ENCODE assay signal across 10 cellular contexts in the genomic region with DNA sequence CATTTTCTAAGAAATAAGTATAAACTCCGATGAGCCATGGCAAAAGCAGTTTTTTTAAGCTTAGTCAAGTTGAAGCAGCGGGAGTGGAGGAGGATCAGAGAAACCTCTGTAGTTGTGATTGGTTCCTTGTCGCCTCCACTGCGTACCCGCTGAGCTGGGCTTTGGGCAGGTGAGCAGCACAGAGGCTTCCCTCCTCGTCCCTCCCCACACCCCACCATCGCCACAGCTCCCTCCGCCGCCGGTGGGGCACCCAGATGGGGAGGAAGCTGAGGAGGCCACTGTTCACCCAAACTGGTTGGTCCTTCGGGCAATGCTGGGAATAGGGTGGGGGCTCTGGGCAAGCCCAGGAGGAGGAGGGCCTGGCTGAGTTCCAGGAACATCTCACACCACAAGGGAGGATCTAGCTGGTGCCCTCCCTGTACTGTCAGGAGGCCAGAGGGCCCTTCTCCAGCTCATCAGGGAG. TPM values are rescaled to one million over a fixed set of nuclear protein-coding genes. Genes with fewer than 3 reads are reported as not detected.
DNase-seq lines count a peak whose midpoint lies in the region; TF ChIP-seq lines count a peak whose summit lies in the region.
"Had no signal": no experiment of that assay in that cellular context is flagged by ENCODE, and none has a peak within 500 bp of the region (broad histone marks: within the 10 kb centered on the region; RNA-seq: fewer than 3 reads in every experiment).

No MANE protein-coding gene starts in this region.

- no peak for TF ChIP-seq CTCF in A673 (conservative IDR thresholded peaks at IDR 0.05; ENCODE audit: low read depth, low read length)

- H3K9me3 ChIP-seq in A673 (ENCODE audit: low read depth, low read length, poor library complexity, severe bottlenecking) (no peaks in the 10 kb centered on the region), SJCRH30 (replicated peaks) (no peaks in the 10 kb centered on the region)

- intact Hi-C loops in A673 (cut with micrococcal nuclease; ENCODE audit: unreplicated experiment), result no loop called here

- H3K27me3 ChIP-seq in A673 (replicated peaks; ENCODE audit: insufficient read depth, low read depth, low read length, poor library complexity) (no peaks in the 10 kb centered on the region), SJCRH30 (no peaks in the 10 kb centered on the region)

- no peaks in the 10 kb centered on the region for H3K4me1 ChIP-seq in A673 (ENCODE audit: insufficient read depth, low read length, poor library complexity, severe bottlenecking)
- H3K4me1 ChIP-seq in SJCRH30, result 0 out of 2 replicates have a peak, but pooled peaks cover 7% of the 10 kb centered on the region

- POLR2A ChIA-PET in A673 (lab: Charles Lee; ENCODE audit: low non-redundant PET), result no interaction called here

- BruUV-seq in A673 (replicated peaks; lab: Mats Ljungman, UMichigan), result no TSS peak

- no peak overlapping the region for H3K4me3 ChIP-seq in A673 (ENCODE audit: low read depth, low read length, poor library complexity, severe bottlenecking)
- H3K4me3 ChIP-seq in SJCRH30, result no peak overlapping the region

- CTCF ChIA-PET in A673 (lab: Charles Lee), result no interaction called here

- peak overlapping the region; percentile 63 for H3K27ac ChIP-seq in caudate nucleus (ENCODE audit: low read depth, low read length)
- peak overlapping the region; percentile 50 for H3K27ac ChIP-seq in temporal lobe (ENCODE audit: low read depth, low read length)
- no peak overlapping the region for H3K27ac ChIP-seq in A673 (ENCODE audit: low read depth, low read length, poor library complexity, severe bottlenecking)
- H3K27ac ChIP-seq in SJCRH30, result no peak overlapping the region

- H3K36me3 ChIP-seq in A673 (ENCODE audit: insufficient read depth, low read length, poor library complexity, severe bottlenecking), result peaks cover 12% of the 10 kb centered on the region
- H3K36me3 ChIP-seq in SJCRH30, result no peaks in the 10 kb centered on the region

- peak; percentile 52 for DNase-seq in NCI-H82 (lab: John Stamatoyannopoulos, UW)
- DNase-seq in NCI-H82 treated with DMSO at 0.1 percent for 48 hours (lab: John Stamatoyannopoulos, UW; ENCODE audit: unreplicated experiment), result no peak
- peak; percentile 91 for DNase-seq in NCI-H345 treated with DMSO at 0.1 percent for 48 hours (lab: John Stamatoyannopoulos, UW; ENCODE audit: unreplicated experiment)
- DNase-seq in caudate nucleus (lab: John Stamatoyannopoulos, UW), result peak in 1 of 61 donors; percentile 24
- no peak for DNase-seq in midbrain (lab: John Stamatoyannopoulos, UW)
- no peak for DNase-seq in A673 (ENCODE audit: low spot score)
- no peak for DNase-seq in SJCRH30
- DNase-seq: ACHN; activated T-cell treated with anti-CD3 and anti-CD28 coated beads, Interleukin-2, amount 50 U/mL, for 24 hours had no signal

RNA-seq across cellular contexts. Expression of a gene that starts 5.2 kb away (rescaled TPM):
- total RNA-seq in temporal lobe (23.1 TPM), A673 (2021) (166 and 167 TPM in 2 replicates)
- total RNA-seq in SJCRH30 (2014; rRNA removed; shearing (Covaris generic)), result 43.6 and 47.1 TPM in 2 replicates

RNA-seq across cellular contexts. Expression of a gene that starts 13.1 kb away (rescaled TPM):
- total RNA-seq in temporal lobe (6.1 TPM), A673 (2021) (46.1 and 47.9 TPM in 2 replicates)
- 7.4 and 7.9 TPM in 2 replicates for total RNA-seq in SJCRH30 (2014; rRNA removed; shearing (Covaris generic))

RNA-seq across cellular contexts. Expression of a gene that starts 31.0 kb away (rescaled TPM):
- total RNA-seq in temporal lobe, result 9.3 TPM
- total RNA-seq in A673 (2021), result 34.4 and 35.6 TPM in 2 replicates
- 10.3 and 13.5 TPM in 2 replicates for total RNA-seq in SJCRH30 (2014; rRNA removed; shearing (Covaris generic))

RNA-seq across cellular contexts. Expression of a gene that starts 31.5 kb away (rescaled TPM):
- total RNA-seq in temporal lobe (11.1 TPM), A673 (2021) (0.46 and 0.95 TPM in 2 replicates)
- 8.1 and 9.9 TPM in 2 replicates for total RNA-seq in SJCRH30 (2014; rRNA removed; shearing (Covaris generic))

RNA-seq across cellular contexts. Expression of a gene that starts 54.7 kb away (rescaled TPM):
- total RNA-seq in temporal lobe (38.1 TPM), A673 (2021) (70.3 and 87.5 TPM in 2 replicates)
- total RNA-seq in SJCRH30 (2014; rRNA removed; shearing (Covaris generic)), result 36.3 and 38.3 TPM in 2 replicates

Comparison
In these comparisons a context has a peak if more than half of its experiments do, and no peak if none do; other contexts are left out.
1. DNase-seq: peak in NCI-H82 (single experiment) and NCI-H345 treated with DMSO at 0.1 percent for 48 hours (single experiment); none in NCI-H82 treated with DMSO at 0.1 percent for 48 hours (single experiment), midbrain (single experiment), A673 (single experiment) and SJCRH30 (0 of 2).
2. H3K27ac ChIP-seq: peak in caudate nucleus (single experiment) and temporal lobe (single experiment); none in A673 (single experiment) and SJCRH30 (single experiment).